ENCODE assay signal across 6 cellular contexts in the genomic region with DNA sequence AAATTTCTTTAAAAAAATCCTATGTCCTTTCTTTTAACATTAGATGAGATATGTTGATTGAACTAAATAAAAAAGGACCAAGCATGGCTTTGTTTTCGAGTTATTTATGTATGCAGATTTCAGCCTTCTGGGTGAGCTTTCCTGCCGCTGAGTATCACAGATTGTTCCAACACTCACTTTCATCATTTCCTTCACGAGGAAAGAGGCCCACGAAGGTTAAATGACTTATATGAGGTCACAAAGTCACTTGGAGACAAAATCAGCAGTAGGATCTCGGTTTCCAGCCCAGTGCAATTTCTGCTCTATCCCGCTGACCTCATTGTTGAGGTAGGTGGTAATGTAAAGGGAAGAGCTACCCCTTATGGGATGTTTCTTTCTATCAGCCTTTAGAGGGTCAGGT.
"Had no signal": no experiment of that assay in that cellular context is flagged by ENCODE, and none has a peak within 500 bp of the region (broad histone marks: within the 10 kb centered on the region; RNA-seq: fewer than 3 reads in every experiment).

No MANE protein-coding gene starts in this region.

- H3K27ac ChIP-seq: GM23248 had no signal

- H2AFZ ChIP-seq: GM23248 had no signal

- H3K4me3 ChIP-seq: GM23248, HAP-1 had no signal

- DNase-seq: GM23248, GOT3, H7 had no signal

- H3K36me3 ChIP-seq: HAP-1 had no signal

- ATAC-seq: HCT116 had no signal

- FAIRE-seq: HTR-8/SVneo had no signal

- H3K4me1 ChIP-seq: HAP-1 had no signal

- H3K9ac ChIP-seq: GM23248 had no signal

- H3K9me3 ChIP-seq: HAP-1 had no signal
